In the genomic region with DNA sequence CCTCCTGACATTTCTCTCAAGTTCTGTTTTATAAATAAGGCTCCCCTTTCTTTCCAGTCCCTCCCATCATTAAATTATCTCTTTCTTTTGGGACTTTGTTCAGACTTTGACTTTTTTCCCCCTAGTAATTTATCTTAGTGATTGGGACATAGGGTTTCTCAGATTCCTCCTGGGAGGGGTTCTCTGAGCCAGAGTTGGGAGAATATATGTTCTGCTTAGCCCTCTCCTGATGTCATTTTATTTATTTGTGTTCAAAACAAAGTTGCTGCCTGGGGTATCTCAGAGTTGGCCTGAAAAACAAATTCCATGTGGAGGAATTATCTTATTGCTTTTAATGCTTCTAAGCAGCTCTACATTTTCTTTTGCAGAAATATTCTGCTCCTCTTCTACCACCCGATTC, we compare ENCODE assay signal across 25 cellular contexts.
"Had no signal": no experiment of that assay in that cellular context is flagged by ENCODE, and none has a peak within 500 bp of the region (broad histone marks: within the 10 kb centered on the region; RNA-seq: fewer than 3 reads in every experiment).

No MANE protein-coding gene starts in this region.

- H3K27ac ChIP-seq: adrenal gland, brain microvascular endothelial cell, gastrocnemius medialis, spleen, tibial artery, uterus had no signal

- ATAC-seq: activated CD4-positive, alpha-beta T cell treated with anti-CD3 and anti-CD28 coated beads for 36 hours; gastrocnemius medialis; left ventricle myocardium superior; natural killer cell treated with Interleukin-12 subunit alpha and Interleukin-12 subunit beta and Interleukin-15 and Interleukin-18, amount 100 ng/mL, for 72 hours had no signal

- H3K4me3 Mint-ChIP-seq: activated B cell treated with CpG ODN at 0.5 μM for 24 hours; activated CD4-positive, alpha-beta T cell treated with anti-CD3 and anti-CD28 coated beads for 36 hours; activated T-helper 1 cell treated with anti-CD3 and anti-CD28 coated beads, Interleukin-12 subunit alpha, Interleukin-12 subunit beta, Interleukin-2, Interleukin-4 antibody, amounts not matched to agents 30 ng/mL and 10 ng/mL and 1 ng/mL, durations not matched to agents 14 hours and 24 hours and 36 hours; natural killer cell treated with Interleukin-12 subunit alpha and Interleukin-12 subunit beta and Interleukin-15 and Interleukin-18, amount 100 ng/mL, for 72 hours had no signal

- H3K4me1 ChIP-seq: gastrocnemius medialis, uterus had no signal

- DNase-seq: activated B cell treated with CpG ODN at 0.5 μM for 24 hours; activated CD4-positive, alpha-beta T cell treated with anti-CD3 and anti-CD28 coated beads for 36 hours; activated CD4-positive, alpha-beta T cell treated with anti-CD3 and anti-CD28 coated beads, Interleukin-2, amount 50 U/mL, for 48 hours; activated gamma-delta T cell; activated naive CD4-positive, alpha-beta T cell treated with anti-CD3 and anti-CD28 coated beads, Interleukin-2, amount 50 U/mL, for 16 hours; adrenal gland; brain microvascular endothelial cell; central memory CD4-positive, alpha-beta T cell; dermis blood vessel endothelial cell; effector CD8-positive, alpha-beta T cell; erythroblast; gastrocnemius medialis; hypothalamus; left ventricle myocardium superior; posterior cingulate gyrus; spleen; stimulated activated CD4-positive, alpha-beta T cell treated with anti-CD3 and anti-CD28 coated beads, Interleukin-4, amount 100 ng/mL, for 1 hour; stimulated activated naive CD4-positive, alpha-beta T cell; substantia nigra; T-helper 9 cell; tibial artery; uterus had no signal

- H3K27me3 ChIP-seq: adrenal gland, ascending aorta, brain microvascular endothelial cell, gastrocnemius medialis, spleen, tibial artery, uterus had no signal

- H3K4me3 ChIP-seq: adrenal gland, ascending aorta, gastrocnemius medialis, spleen, tibial artery, uterus had no signal

- H3K9me3 ChIP-seq: adrenal gland, ascending aorta, gastrocnemius medialis, spleen, tibial artery, uterus had no signal

- H3K27me3 Mint-ChIP-seq: activated CD4-positive, alpha-beta T cell treated with anti-CD3 and anti-CD28 coated beads for 36 hours had no signal

- H3K36me3 ChIP-seq: adrenal gland, brain microvascular endothelial cell, gastrocnemius medialis, spleen, uterus had no signal

- H3K9me3 Mint-ChIP-seq: activated B cell treated with CpG ODN at 0.5 μM for 24 hours; activated T-helper 1 cell treated with anti-CD3 and anti-CD28 coated beads, Interleukin-12 subunit alpha, Interleukin-12 subunit beta, Interleukin-2, Interleukin-4 antibody, amounts not matched to agents 30 ng/mL and 10 ng/mL and 1 ng/mL, durations not matched to agents 14 hours and 24 hours and 36 hours; natural killer cell treated with Interleukin-12 subunit alpha and Interleukin-12 subunit beta and Interleukin-15 and Interleukin-18, amount 100 ng/mL, for 72 hours had no signal

- H3K27ac Mint-ChIP-seq: activated B cell treated with CpG ODN at 0.5 μM for 24 hours; activated CD4-positive, alpha-beta T cell treated with anti-CD3 and anti-CD28 coated beads for 36 hours; activated T-helper 1 cell treated with anti-CD3 and anti-CD28 coated beads, Interleukin-12 subunit alpha, Interleukin-12 subunit beta, Interleukin-2, Interleukin-4 antibody, amounts not matched to agents 30 ng/mL and 10 ng/mL and 1 ng/mL, durations not matched to agents 14 hours and 24 hours and 36 hours had no signal

- H3K4me1 Mint-ChIP-seq: activated B cell treated with CpG ODN at 0.5 μM for 24 hours had no signal
